In the genomic region with DNA sequence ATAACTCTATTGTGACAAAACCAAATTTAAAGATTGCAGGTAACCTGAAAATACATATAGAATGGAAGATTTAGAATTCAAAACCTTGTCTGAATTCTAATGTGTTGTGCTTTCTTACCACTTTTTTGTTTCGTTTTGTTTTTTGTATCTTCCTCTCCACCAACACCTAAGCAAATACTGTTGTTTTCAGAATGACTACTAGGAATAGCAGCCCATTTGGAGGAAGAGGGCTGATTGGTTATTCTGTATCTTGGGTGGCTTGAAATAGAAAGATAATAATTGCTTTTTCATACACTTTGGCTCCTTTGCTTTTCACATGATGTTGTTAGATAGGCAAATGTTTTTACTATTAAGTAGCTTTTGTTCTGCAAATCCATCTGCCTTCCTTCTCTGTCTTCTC, we compare ENCODE assay signal across 23 cellular contexts.
"Had no signal": no experiment of that assay in that cellular context is flagged by ENCODE, and none has a peak within 500 bp of the region (broad histone marks: within the 10 kb centered on the region; RNA-seq: fewer than 3 reads in every experiment).

No MANE protein-coding gene starts in this region.

- DNase-seq: IMR-90, Kasumi-1, MV-4-11, NCI-H1048, NCI-H1105, NCI-H1417, NCI-H1436 treated with DMSO at 0.1 percent for 48 hours, NCI-H1694, NCI-H1930, NCI-H2081, NCI-H2107, NCI-H2227 treated with DMSO at 0.1 percent for 48 hours, NCI-H524, NCI-H526 treated with DMSO at 0.1 percent for 48 hours, NCI-H748 treated with DMSO at 0.1 percent for 48 hours, PC-3, SHP77, SK-N-SH, SW 1271, T-cell had no signal

- H3K9ac ChIP-seq: KMS-11, SK-N-SH had no signal

- H3K9me3 ChIP-seq: SK-N-SH had no signal

- H3K27ac ChIP-seq: KMS-11, RWPE1 had no signal

- H3K4me2 ChIP-seq: KMS-11, SK-N-SH had no signal

- ATAC-seq: Panc1, PC-3, T-cell had no signal
